20 cellular contexts compared by ENCODE assay signal in the genomic region with DNA sequence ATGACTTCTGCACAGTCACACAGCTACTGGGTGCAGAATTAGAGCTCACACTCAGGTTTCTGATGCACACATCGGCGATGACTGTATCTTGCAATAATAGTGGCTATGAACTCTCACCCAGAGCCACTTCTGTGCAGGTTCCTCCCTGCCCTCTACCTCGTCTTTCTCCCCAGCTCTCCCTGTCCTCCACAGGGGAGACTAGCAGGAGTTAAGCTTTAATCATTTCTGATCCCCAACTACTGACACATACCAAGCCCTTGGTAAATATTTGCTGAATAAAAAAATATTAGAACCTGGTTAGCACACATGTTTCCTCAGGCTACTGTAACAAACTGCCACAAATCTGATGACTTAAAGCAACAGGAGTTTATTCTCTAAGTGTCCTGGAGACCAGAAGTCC.
"Had no signal": no experiment of that assay in that cellular context is flagged by ENCODE, and none has a peak within 500 bp of the region (broad histone marks: within the 10 kb centered on the region; RNA-seq: fewer than 3 reads in every experiment).

No MANE protein-coding gene starts in this region.

- H3K4me1 Mint-ChIP-seq: activated CD4-positive, alpha-beta memory T cell treated with anti-CD3 and anti-CD28 coated beads, Interleukin-2, amount 10 ng/mL, durations not matched to agents 7 days and 5 days; activated naive CD4-positive, alpha-beta T cell treated with anti-CD3 and anti-CD28 coated beads, Interleukin-2, amount 10 ng/mL, durations not matched to agents 7 days and 5 days; activated naive CD8-positive, alpha-beta T cell treated with anti-CD3 and anti-CD28 coated beads for 36 hours; activated T-helper 17 cell treated with anti-CD3 and anti-CD28 coated beads, Interleukin-2, amount 50 U/mL, for 72 hours had no signal

- H3K27me3 ChIP-seq: brain microvascular endothelial cell had no signal

- ATAC-seq: activated T-helper 17 cell treated with anti-CD3 and anti-CD28 coated beads, Interleukin-2, amount 50 U/mL, for 72 hours had no signal

- H3K36me3 ChIP-seq: brain microvascular endothelial cell had no signal

- H3K9me3 Mint-ChIP-seq: activated naive CD8-positive, alpha-beta T cell treated with anti-CD3 and anti-CD28 coated beads for 36 hours; activated T-helper 17 cell treated with anti-CD3 and anti-CD28 coated beads, Interleukin-2, amount 50 U/mL, for 72 hours had no signal

- H3K36me3 Mint-ChIP-seq: activated naive CD4-positive, alpha-beta T cell treated with anti-CD3 and anti-CD28 coated beads, Interleukin-2, amount 10 ng/mL, durations not matched to agents 7 days and 5 days; activated naive CD8-positive, alpha-beta T cell treated with anti-CD3 and anti-CD28 coated beads for 36 hours had no signal

- H3K27ac Mint-ChIP-seq: activated CD4-positive, alpha-beta memory T cell treated with anti-CD3 and anti-CD28 coated beads, Interleukin-2, amount 10 ng/mL, durations not matched to agents 7 days and 5 days; activated naive CD4-positive, alpha-beta T cell treated with anti-CD3 and anti-CD28 coated beads, Interleukin-2, amount 10 ng/mL, durations not matched to agents 7 days and 5 days; activated naive CD8-positive, alpha-beta T cell treated with anti-CD3 and anti-CD28 coated beads for 36 hours; activated T-helper 17 cell treated with anti-CD3 and anti-CD28 coated beads, Interleukin-2, amount 50 U/mL, for 72 hours had no signal

- H3K27me3 Mint-ChIP-seq: activated CD4-positive, alpha-beta memory T cell treated with anti-CD3 and anti-CD28 coated beads, Interleukin-2, amount 10 ng/mL, durations not matched to agents 7 days and 5 days; activated naive CD4-positive, alpha-beta T cell treated with anti-CD3 and anti-CD28 coated beads, Interleukin-2, amount 10 ng/mL, durations not matched to agents 7 days and 5 days; activated naive CD8-positive, alpha-beta T cell treated with anti-CD3 and anti-CD28 coated beads for 36 hours had no signal

- DNase-seq: activated CD4-positive, alpha-beta memory T cell treated with anti-CD3 and anti-CD28 coated beads, Interleukin-2, amount 10 ng/mL, durations not matched to agents 7 days and 5 days; activated CD4-positive, alpha-beta T cell treated with anti-CD3 and anti-CD28 coated beads, Interleukin-2, amount 50 U/mL, for 1 hour; activated CD4-positive, CD25-positive, alpha-beta regulatory T cell; activated gamma-delta T cell; activated naive CD4-positive, alpha-beta T cell treated with anti-CD3 and anti-CD28 coated beads, Interleukin-2, amount 10 ng/mL, durations not matched to agents 7 days and 5 days; activated naive CD8-positive, alpha-beta T cell treated with anti-CD3 and anti-CD28 coated beads for 36 hours; activated T-cell treated with anti-CD3 and anti-CD28 coated beads for 4 hours; activated T-cell treated with anti-CD3 and anti-CD28 coated beads, Interleukin-2, amount 50 U/mL, for 48 hours; brain microvascular endothelial cell; KG1; NCI-H1092; NCI-H1930; NCI-H2107; NCI-H226; NCI-H526 treated with DMSO at 0.1 percent for 48 hours; NK-92 treated with Interleukin-12 subunit alpha and Interleukin-12 subunit beta, amount 100 ng/mL, for 24 hours; OCI-M1; SHP77 treated with DMSO at 0.1 percent for 48 hours; T1000 had no signal

- H3K4me3 Mint-ChIP-seq: activated CD4-positive, alpha-beta memory T cell treated with anti-CD3 and anti-CD28 coated beads, Interleukin-2, amount 10 ng/mL, durations not matched to agents 7 days and 5 days; activated naive CD4-positive, alpha-beta T cell treated with anti-CD3 and anti-CD28 coated beads, Interleukin-2, amount 10 ng/mL, durations not matched to agents 7 days and 5 days; activated naive CD8-positive, alpha-beta T cell treated with anti-CD3 and anti-CD28 coated beads for 36 hours; activated T-helper 17 cell treated with anti-CD3 and anti-CD28 coated beads, Interleukin-2, amount 50 U/mL, for 72 hours had no signal

- H3K27ac ChIP-seq: brain microvascular endothelial cell had no signal
